In the genomic region with DNA sequence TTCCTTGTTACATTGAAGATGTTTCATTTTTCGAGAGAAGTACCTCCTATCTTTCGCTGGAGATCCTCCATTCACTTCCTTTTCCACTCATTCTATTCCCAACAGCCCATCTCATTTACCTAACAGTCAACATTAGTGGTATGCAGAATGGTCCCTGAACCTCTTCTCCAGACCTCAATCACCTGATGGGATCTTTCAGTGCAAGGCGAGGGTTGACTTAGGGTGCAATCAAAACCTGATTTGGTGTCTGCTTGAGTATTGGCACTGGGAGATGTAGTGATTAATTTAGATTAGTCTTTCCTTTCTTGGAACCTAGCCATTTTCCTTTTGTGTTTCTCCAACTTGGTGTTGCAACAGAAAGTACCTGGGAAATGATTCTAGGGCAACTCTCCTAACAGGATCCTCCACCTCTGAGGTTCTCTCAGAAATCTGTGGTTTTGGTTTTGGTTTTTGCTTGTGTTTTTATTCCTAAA, we compare ENCODE assay signal across 2 cellular contexts.
TF ChIP-seq lines count a peak whose summit lies in the region.

No MANE protein-coding gene starts in this region.

TF ChIP-seq in HEK293, 187 proteins besides CTCF, POLR2A, EP300 and RAD21 (continued from another document and continues in another):
- TF ChIP-seq, protein P1, sequence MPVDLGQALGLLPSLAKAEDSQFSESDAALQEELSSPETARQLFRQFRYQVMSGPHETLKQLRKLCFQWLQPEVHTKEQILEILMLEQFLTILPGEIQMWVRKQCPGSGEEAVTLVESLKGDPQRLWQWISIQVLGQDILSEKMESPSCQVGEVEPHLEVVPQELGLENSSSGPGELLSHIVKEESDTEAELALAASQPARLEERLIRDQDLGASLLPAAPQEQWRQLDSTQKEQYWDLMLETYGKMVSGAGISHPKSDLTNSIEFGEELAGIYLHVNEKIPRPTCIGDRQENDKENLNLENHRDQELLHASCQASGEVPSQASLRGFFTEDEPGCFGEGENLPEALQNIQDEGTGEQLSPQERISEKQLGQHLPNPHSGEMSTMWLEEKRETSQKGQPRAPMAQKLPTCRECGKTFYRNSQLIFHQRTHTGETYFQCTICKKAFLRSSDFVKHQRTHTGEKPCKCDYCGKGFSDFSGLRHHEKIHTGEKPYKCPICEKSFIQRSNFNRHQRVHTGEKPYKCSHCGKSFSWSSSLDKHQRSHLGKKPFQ (tag by site-specific recombination; IDR thresholded peaks at IDR 0.05), result no peak
- TF ChIP-seq, protein P2, sequence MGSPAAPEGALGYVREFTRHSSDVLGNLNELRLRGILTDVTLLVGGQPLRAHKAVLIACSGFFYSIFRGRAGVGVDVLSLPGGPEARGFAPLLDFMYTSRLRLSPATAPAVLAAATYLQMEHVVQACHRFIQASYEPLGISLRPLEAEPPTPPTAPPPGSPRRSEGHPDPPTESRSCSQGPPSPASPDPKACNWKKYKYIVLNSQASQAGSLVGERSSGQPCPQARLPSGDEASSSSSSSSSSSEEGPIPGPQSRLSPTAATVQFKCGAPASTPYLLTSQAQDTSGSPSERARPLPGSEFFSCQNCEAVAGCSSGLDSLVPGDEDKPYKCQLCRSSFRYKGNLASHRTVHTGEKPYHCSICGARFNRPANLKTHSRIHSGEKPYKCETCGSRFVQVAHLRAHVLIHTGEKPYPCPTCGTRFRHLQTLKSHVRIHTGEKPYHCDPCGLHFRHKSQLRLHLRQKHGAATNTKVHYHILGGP (tag by site-specific recombination; IDR thresholded peaks at IDR 0.05), result no peak
- TF ChIP-seq KLF1 (tag by site-specific recombination; IDR thresholded peaks at IDR 0.05) (no peak), ZNF391 (tag by site-specific recombination; IDR thresholded peaks at IDR 0.05; ENCODE audit: borderline replicate concordance, low read depth) (no peak), ATF2 (tag by site-specific recombination; IDR thresholded peaks at IDR 0.05; ENCODE audit: low read depth) (no peak), ZNF140 (tag by site-specific recombination; IDR thresholded peaks at IDR 0.05) (no peak), ZSCAN4 (tag by site-specific recombination; IDR thresholded peaks at IDR 0.05) (no peak), ZNF146 (tag by site-specific recombination; IDR thresholded peaks at IDR 0.05) (no peak), ZNF660 (tag by site-specific recombination; IDR thresholded peaks at IDR 0.05) (no peak)
- TF ChIP-seq, protein P3, sequence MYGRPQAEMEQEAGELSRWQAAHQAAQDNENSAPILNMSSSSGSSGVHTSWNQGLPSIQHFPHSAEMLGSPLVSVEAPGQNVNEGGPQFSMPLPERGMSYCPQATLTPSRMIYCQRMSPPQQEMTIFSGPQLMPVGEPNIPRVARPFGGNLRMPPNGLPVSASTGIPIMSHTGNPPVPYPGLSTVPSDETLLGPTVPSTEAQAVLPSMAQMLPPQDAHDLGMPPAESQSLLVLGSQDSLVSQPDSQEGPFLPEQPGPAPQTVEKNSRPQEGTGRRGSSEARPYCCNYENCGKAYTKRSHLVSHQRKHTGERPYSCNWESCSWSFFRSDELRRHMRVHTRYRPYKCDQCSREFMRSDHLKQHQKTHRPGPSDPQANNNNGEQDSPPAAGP (tag by site-specific recombination; IDR thresholded peaks at IDR 0.05), result no peak
- TF ChIP-seq, protein P4, sequence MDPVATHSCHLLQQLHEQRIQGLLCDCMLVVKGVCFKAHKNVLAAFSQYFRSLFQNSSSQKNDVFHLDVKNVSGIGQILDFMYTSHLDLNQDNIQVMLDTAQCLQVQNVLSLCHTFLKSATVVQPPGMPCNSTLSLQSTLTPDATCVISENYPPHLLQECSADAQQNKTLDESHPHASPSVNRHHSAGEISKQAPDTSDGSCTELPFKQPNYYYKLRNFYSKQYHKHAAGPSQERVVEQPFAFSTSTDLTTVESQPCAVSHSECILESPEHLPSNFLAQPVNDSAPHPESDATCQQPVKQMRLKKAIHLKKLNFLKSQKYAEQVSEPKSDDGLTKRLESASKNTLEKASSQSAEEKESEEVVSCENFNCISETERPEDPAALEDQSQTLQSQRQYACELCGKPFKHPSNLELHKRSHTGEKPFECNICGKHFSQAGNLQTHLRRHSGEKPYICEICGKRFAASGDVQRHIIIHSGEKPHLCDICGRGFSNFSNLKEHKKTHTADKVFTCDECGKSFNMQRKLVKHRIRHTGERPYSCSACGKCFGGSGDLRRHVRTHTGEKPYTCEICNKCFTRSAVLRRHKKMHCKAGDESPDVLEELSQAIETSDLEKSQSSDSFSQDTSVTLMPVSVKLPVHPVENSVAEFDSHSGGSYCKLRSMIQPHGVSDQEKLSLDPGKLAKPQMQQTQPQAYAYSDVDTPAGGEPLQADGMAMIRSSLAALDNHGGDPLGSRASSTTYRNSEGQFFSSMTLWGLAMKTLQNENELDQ (tag by site-specific recombination; IDR thresholded peaks at IDR 0.05; ENCODE audit: low read depth), result no peak
- TF ChIP-seq, protein P5, sequence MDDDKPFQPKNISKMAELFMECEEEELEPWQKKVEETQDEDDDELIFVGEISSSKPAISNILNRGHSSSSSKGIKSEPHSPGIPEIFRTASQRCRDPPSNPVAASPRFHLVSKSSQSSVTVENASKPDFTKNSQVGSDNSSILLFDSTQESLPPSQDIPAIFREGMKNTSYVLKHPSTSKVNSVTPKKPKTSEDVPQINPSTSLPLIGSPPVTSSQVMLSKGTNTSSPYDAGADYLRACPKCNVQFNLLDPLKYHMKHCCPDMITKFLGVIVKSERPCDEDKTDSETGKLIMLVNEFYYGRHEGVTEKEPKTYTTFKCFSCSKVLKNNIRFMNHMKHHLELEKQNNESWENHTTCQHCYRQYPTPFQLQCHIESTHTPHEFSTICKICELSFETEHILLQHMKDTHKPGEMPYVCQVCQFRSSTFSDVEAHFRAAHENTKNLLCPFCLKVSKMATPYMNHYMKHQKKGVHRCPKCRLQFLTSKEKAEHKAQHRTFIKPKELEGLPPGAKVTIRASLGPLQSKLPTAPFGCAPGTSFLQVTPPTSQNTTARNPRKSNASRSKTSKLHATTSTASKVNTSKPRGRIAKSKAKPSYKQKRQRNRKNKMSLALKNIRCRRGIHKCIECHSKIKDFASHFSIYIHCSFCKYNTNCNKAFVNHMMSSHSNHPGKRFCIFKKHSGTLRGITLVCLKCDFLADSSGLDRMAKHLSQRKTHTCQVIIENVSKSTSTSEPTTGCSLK (tag by site-specific recombination; IDR thresholded peaks at IDR 0.05), result no peak

TF ChIP-seq in HepG2, 621 proteins besides CTCF, POLR2A, EP300 and RAD21 (continued from another document):
- TF ChIP-seq ATF2 (CRISPR knock-in tag; IDR thresholded peaks at IDR 0.05), result no peak
- TF ChIP-seq, protein P6, sequence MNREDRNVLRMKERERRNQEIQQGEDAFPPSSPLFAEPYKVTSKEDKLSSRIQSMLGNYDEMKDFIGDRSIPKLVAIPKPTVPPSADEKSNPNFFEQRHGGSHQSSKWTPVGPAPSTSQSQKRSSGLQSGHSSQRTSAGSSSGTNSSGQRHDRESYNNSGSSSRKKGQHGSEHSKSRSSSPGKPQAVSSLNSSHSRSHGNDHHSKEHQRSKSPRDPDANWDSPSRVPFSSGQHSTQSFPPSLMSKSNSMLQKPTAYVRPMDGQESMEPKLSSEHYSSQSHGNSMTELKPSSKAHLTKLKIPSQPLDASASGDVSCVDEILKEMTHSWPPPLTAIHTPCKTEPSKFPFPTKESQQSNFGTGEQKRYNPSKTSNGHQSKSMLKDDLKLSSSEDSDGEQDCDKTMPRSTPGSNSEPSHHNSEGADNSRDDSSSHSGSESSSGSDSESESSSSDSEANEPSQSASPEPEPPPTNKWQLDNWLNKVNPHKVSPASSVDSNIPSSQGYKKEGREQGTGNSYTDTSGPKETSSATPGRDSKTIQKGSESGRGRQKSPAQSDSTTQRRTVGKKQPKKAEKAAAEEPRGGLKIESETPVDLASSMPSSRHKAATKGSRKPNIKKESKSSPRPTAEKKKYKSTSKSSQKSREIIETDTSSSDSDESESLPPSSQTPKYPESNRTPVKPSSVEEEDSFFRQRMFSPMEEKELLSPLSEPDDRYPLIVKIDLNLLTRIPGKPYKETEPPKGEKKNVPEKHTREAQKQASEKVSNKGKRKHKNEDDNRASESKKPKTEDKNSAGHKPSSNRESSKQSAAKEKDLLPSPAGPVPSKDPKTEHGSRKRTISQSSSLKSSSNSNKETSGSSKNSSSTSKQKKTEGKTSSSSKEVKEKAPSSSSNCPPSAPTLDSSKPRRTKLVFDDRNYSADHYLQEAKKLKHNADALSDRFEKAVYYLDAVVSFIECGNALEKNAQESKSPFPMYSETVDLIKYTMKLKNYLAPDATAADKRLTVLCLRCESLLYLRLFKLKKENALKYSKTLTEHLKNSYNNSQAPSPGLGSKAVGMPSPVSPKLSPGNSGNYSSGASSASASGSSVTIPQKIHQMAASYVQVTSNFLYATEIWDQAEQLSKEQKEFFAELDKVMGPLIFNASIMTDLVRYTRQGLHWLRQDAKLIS (CRISPR knock-in tag; IDR thresholded peaks at IDR 0.05), result no peak
- TF ChIP-seq HDAC1 (CRISPR knock-in tag; IDR thresholded peaks at IDR 0.05), result no peak
- TF ChIP-seq PRDM10 (CRISPR knock-in tag; IDR thresholded peaks at IDR 0.05; ENCODE audit: low read depth), result no peak
- no peak for TF ChIP-seq SATB2 (CRISPR knock-in tag; IDR thresholded peaks at IDR 0.05)
- no peak for TF ChIP-seq MAFG (CRISPR knock-in tag; IDR thresholded peaks at IDR 0.05)
- TF ChIP-seq KAT8 (CRISPR knock-in tag; IDR thresholded peaks at IDR 0.05), result no peak
